Comparison of ENCODE assay signal across 15 cellular contexts in genomic region chr5:149759986-149760699, GRCh38. TPM values are rescaled to one million over a fixed set of nuclear protein-coding genes. Genes with fewer than 3 reads are reported as not detected.
A peak's percentile ranks its signal among the peaks of the same experiment; 100 is the strongest.
DNase-seq lines count a peak whose midpoint lies in the region; ATAC-seq and TF ChIP-seq lines count a peak whose summit lies in the region.
"Had no signal": no experiment of that assay in that cellular context is flagged by ENCODE, and none has a peak within 500 bp of the region (broad histone marks: within the 10 kb centered on the region; RNA-seq: fewer than 3 reads in every experiment).

No MANE protein-coding gene starts in this region.

- H3K27me3 Mint-ChIP-seq in GM23338 (ENCODE audit: insufficient read depth, low read depth, poor library complexity) (peaks cover 2% of the 10 kb centered on the region), neural progenitor cell (ENCODE audit: insufficient read depth, low read depth) (peaks cover 4% of the 10 kb centered on the region)
- no peaks in the 10 kb centered on the region for H3K27me3 Mint-ChIP-seq in activated CD8-positive, alpha-beta memory T cell treated with anti-CD3 and anti-CD28 coated beads, Interleukin-2, amount 10 ng/mL, durations not matched to agents 7 days and 5 days

- H2AFZ ChIP-seq in GM23338 (no peak overlapping the region), neural progenitor cell (replicated peaks) (no peak overlapping the region)

- peak in 1 of 2 experiments; percentile 28; a peak in 1 of 4 replicates for TF ChIP-seq CTCF in GM23338 (conservative IDR thresholded peaks at IDR 0.05; ENCODE audit: low read depth in 2 of 2)
- TF ChIP-seq CTCF in neural progenitor cell (IDR thresholded peaks at IDR 0.05), result no peak

- H3K4me1 Mint-ChIP-seq in GM23338, result peaks cover 10% of the 10 kb centered on the region
- H3K4me1 Mint-ChIP-seq in neural progenitor cell, result peaks cover 34% of the 10 kb centered on the region
- H3K4me1 Mint-ChIP-seq in activated CD8-positive, alpha-beta memory T cell treated with anti-CD3 and anti-CD28 coated beads, Interleukin-2, amount 10 ng/mL, durations not matched to agents 7 days and 5 days, result peaks cover 5% of the 10 kb centered on the region

- ATAC-seq in GM23338 (peak; percentile 53; the same call in 2 of the 3 replicates), HG03175 (IDR thresholded peaks at IDR 0.05; ENCODE audit: unreplicated experiment) (no peak), GM19467 (IDR thresholded peaks at IDR 0.05; ENCODE audit: unreplicated experiment) (no peak)
- no peak for ATAC-seq in activated CD8-positive, alpha-beta memory T cell treated with anti-CD3 and anti-CD28 coated beads, Interleukin-2, amount 10 ng/mL, durations not matched to agents 7 days and 5 days
- ATAC-seq: activated T-cell treated with anti-CD3 and anti-CD28 coated beads, Interleukin-2, amount 50 U/mL, for 4 hours; CD8-positive, alpha-beta T cell; sciatic nerve had no signal

- H3K27me3 ChIP-seq in GM23338 (ENCODE audit: insufficient read depth) (no peaks in the 10 kb centered on the region), neural progenitor cell (no peaks in the 10 kb centered on the region)
- H3K27me3 ChIP-seq: gastrocnemius medialis had no signal

- no peaks in the 10 kb centered on the region for H3K9me2 ChIP-seq in GM23338 (ENCODE audit: insufficient read depth)

- H3K4me2 ChIP-seq in GM23338 (no peak overlapping the region), neural progenitor cell (no peak overlapping the region)

- H3K4me1 ChIP-seq in GM23338 (ENCODE audit: insufficient read depth) (no peaks in the 10 kb centered on the region), neural progenitor cell (no peaks in the 10 kb centered on the region)

- peaks cover 28% of the 10 kb centered on the region for H4K20me1 ChIP-seq in GM23338 (replicated peaks; ENCODE audit: insufficient read depth)
- H4K20me1 ChIP-seq in neural progenitor cell (ENCODE audit: low read depth), result no peaks in the 10 kb centered on the region

- no peak for DNase-seq in GM23338 (ENCODE audit: low spot score)
- peak; percentile 80 for DNase-seq in NCI-H345 (lab: John Stamatoyannopoulos, UW)
- DNase-seq in dermis blood vessel endothelial cell, result peak; percentile 17
- DNase-seq in neural progenitor cell (ENCODE audit: low spot score), result no peak
- DNase-seq in activated naive CD4-positive, alpha-beta T cell treated with anti-CD3 and anti-CD28 coated beads, Interleukin-2, amount 50 U/mL, for 16 hours, result no peak
- DNase-seq in activated CD8-positive, alpha-beta memory T cell treated with anti-CD3 and anti-CD28 coated beads, Interleukin-2, amount 10 ng/mL, durations not matched to agents 7 days and 5 days, result no peak
- DNase-seq: activated T-cell treated with anti-CD3 and anti-CD28 coated beads, Interleukin-2, amount 50 U/mL, for 4 hours; anterior cingulate cortex; CD8-positive, alpha-beta T cell; effector memory CD4-positive, alpha-beta T cell; gastrocnemius medialis; NCI-H1105 had no signal

- no peaks in the 10 kb centered on the region for H3K9me3 ChIP-seq in neural progenitor cell (ENCODE audit: low read depth)
- H3K9me3 ChIP-seq: gastrocnemius medialis had no signal

- no peak overlapping the region for H3K9ac ChIP-seq in neural progenitor cell

- H3K36me3 Mint-ChIP-seq in GM23338 (ENCODE audit: low read depth) (peaks cover 9% of the 10 kb centered on the region), neural progenitor cell (no peaks in the 10 kb centered on the region)
- peaks cover 6% of the 10 kb centered on the region for H3K36me3 Mint-ChIP-seq in activated CD8-positive, alpha-beta memory T cell treated with anti-CD3 and anti-CD28 coated beads, Interleukin-2, amount 10 ng/mL, durations not matched to agents 7 days and 5 days

- H3K9me3 Mint-ChIP-seq in GM23338, result peaks cover 10% of the 10 kb centered on the region; the same call in 1 of the 3 replicates
- no peaks in the 10 kb centered on the region for H3K9me3 Mint-ChIP-seq in neural progenitor cell
- no peaks in the 10 kb centered on the region for H3K9me3 Mint-ChIP-seq in activated CD8-positive, alpha-beta memory T cell treated with anti-CD3 and anti-CD28 coated beads, Interleukin-2, amount 10 ng/mL, durations not matched to agents 7 days and 5 days (ENCODE audit: low read depth)

- no peaks in the 10 kb centered on the region for H3K36me3 ChIP-seq in GM23338 (ENCODE audit: insufficient read depth)
- no peaks in the 10 kb centered on the region for H3K36me3 ChIP-seq in neural progenitor cell
- H3K36me3 ChIP-seq: gastrocnemius medialis had no signal

- no peak overlapping the region for H3K4me3 ChIP-seq in GM23338
- no peak overlapping the region for H3K4me3 ChIP-seq in neural progenitor cell
- H3K4me3 ChIP-seq: gastrocnemius medialis had no signal

- H3K79me2 ChIP-seq in GM23338 (replicated peaks; ENCODE audit: insufficient read depth) (peaks cover 20% of the 10 kb centered on the region), neural progenitor cell (ENCODE audit: low read depth) (no peaks in the 10 kb centered on the region)

- H3K4me3 Mint-ChIP-seq in GM23338 (no peak overlapping the region), neural progenitor cell (no peak overlapping the region)
- H3K4me3 Mint-ChIP-seq in activated CD8-positive, alpha-beta memory T cell treated with anti-CD3 and anti-CD28 coated beads, Interleukin-2, amount 10 ng/mL, durations not matched to agents 7 days and 5 days, result no peak overlapping the region
- H3K4me3 Mint-ChIP-seq: activated T-cell treated with anti-CD3 and anti-CD28 coated beads, Interleukin-2, amount 50 U/mL, for 4 hours; CD8-positive, alpha-beta T cell had no signal

- CTCF ChIA-PET in activated CD8-positive, alpha-beta memory T cell treated with anti-CD3 and anti-CD28 coated beads, Interleukin-2, amount 10 ng/mL, durations not matched to agents 7 days and 5 days (lab: Charles Lee), result no interaction called here

- H3K27ac Mint-ChIP-seq in GM23338 (no peak overlapping the region), neural progenitor cell (peak overlapping the region; percentile 61)
- no peak overlapping the region for H3K27ac Mint-ChIP-seq in activated CD8-positive, alpha-beta memory T cell treated with anti-CD3 and anti-CD28 coated beads, Interleukin-2, amount 10 ng/mL, durations not matched to agents 7 days and 5 days
- H3K27ac Mint-ChIP-seq: CD8-positive, alpha-beta T cell had no signal

- H3F3A ChIP-seq in GM23338 (replicated peaks; ENCODE audit: low read depth) (no peaks in the 10 kb centered on the region), neural progenitor cell (ENCODE audit: low read depth) (no peaks in the 10 kb centered on the region)

- H3K27ac ChIP-seq in GM23338 (ENCODE audit: low read depth) (no peak overlapping the region), neural progenitor cell (no peak overlapping the region)

RNA-seq across cellular contexts. Expression of gene PPARGC1B, which starts 30.0 kb away (rescaled TPM):
- 10.6 and 11.4 TPM in 2 replicates for total RNA-seq in GM23338 (2014; rRNA removed; shearing (Covaris generic))
- 9.7 and 11.2 TPM in 2 replicates for polyA plus RNA-seq in GM23338 (2016; fragmentation: Nextera tagmentation; extraction: Ambion mirVana)
- 1.0 and 2.2 TPM in 2 replicates for total RNA-seq in dermis blood vessel endothelial cell
- total RNA-seq in neural progenitor cell (ENCODE audit: low replicate concordance), result 0.36 and 0.71 TPM in 2 replicates
- total RNA-seq in activated CD8-positive, alpha-beta memory T cell treated with anti-CD3 and anti-CD28 coated beads, Interleukin-2, amount 10 ng/mL, durations not matched to agents 7 days and 5 days, result 1 to 10 TPM; 6.0 to 7.2 TPM

Comparison
In these comparisons a context has a peak if more than half of its experiments do, and no peak if none do; other contexts are left out.
1. DNase-seq: peak in NCI-H345 (single experiment) and dermis blood vessel endothelial cell (single experiment); none in GM23338 (single experiment), neural progenitor cell (single experiment), activated naive CD4-positive, alpha-beta T cell treated with anti-CD3 and anti-CD28 coated beads, Interleukin-2, amount 50 U/mL, for 16 hours (single experiment) and activated CD8-positive, alpha-beta memory T cell treated with anti-CD3 and anti-CD28 coated beads, Interleukin-2, amount 10 ng/mL, durations not matched to agents 7 days and 5 days (single experiment).